ENCODE assay signal across 8 cellular contexts in the genomic region with DNA sequence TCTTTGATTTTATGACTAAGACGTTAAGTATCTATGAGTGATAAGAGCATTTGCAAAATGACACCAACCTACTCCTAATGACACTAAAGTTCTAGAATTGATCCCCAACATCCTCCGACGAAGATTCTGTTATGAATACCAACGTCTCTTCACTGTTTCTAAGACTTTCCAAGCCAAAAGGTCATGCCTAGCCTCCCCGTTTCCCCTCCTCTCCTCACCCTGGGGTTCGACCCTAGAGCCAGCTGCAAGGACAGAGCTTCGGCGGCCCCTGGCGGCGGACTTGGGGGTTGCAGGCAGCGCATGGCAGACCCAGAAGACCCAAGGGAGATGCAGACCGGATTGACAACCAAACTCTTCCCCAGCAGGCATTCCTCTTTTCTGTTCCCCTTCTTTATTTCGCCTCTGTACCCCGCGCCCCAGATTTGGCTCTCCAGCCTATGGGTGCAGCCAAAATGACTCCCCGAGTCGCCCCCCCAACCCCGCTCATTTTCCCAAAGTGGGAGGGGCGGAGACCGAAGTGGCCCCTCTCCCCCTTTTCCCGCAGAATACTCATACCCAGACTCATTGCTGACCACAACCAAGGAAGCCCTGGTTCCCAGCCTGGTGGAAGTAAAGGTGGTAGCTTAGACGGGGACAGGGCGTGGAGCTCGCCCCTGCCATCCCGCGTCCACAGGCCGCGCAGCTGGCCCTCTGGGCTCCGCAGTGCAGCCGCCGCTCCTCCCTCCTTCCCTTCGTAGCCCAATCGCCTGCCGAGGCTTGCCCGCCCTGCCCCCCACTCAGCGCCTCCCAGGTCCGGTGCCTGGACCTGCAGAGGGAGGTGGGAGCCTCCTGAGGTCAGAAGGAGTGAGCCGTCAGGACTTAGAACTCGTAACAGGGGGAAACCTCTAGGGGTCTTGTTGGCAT. TPM values are rescaled to one million over a fixed set of nuclear protein-coding genes. Genes with fewer than 3 reads are reported as not detected.
DNase-seq lines count a peak whose midpoint lies in the region; ATAC-seq, FAIRE-seq and TF ChIP-seq lines count a peak whose summit lies in the region.

No MANE protein-coding gene starts in this region.

- H3K9me3 Mint-ChIP-seq in natural killer cell treated with Interleukin-12 subunit alpha and Interleukin-12 subunit beta and Interleukin-15 and Interleukin-18, amount 100 ng/mL, for 72 hours, result peaks cover 4% of the 10 kb centered on the region

- H3K27ac ChIP-seq in fibroblast of lung (ENCODE audit: insufficient read depth, low read length), result no peak overlapping the region

- peak overlapping the region; percentile 83 for H3K4me3 Mint-ChIP-seq in natural killer cell treated with Interleukin-12 subunit alpha and Interleukin-12 subunit beta and Interleukin-15 and Interleukin-18, amount 100 ng/mL, for 72 hours

- TF ChIP-seq CTCF in LNCAP (IDR thresholded peaks at IDR 0.05) (peak; percentile 78), fibroblast of lung (conservative IDR thresholded peaks at IDR 0.05 in 1 of 2, IDR thresholded peaks at IDR 0.05 in 1 of 2; ENCODE audit: low read depth in 1 of 2, low read length in 2 of 2) (peak; percentile 99)

- FAIRE-seq in RCC 7860 (lab: Jason Lieb, UNC), result no peak

- H3K4me2 ChIP-seq in fibroblast of lung (ENCODE audit: extremely low read depth, insufficient read depth, low read length), result peak overlapping the region; percentile 54

- H3K36me3 ChIP-seq in fibroblast of lung (ENCODE audit: control insufficient read depth, insufficient read depth, low read length), result no peaks in the 10 kb centered on the region

- no peaks in the 10 kb centered on the region for H3K27me3 ChIP-seq in fibroblast of lung (ENCODE audit: control insufficient read depth, insufficient read depth, low read length)

- no peaks in the 10 kb centered on the region for H3K27me3 Mint-ChIP-seq in natural killer cell treated with Interleukin-12 subunit alpha and Interleukin-12 subunit beta and Interleukin-15 and Interleukin-18, amount 100 ng/mL, for 72 hours

- peaks cover 3% of the 10 kb centered on the region for H3K79me2 ChIP-seq in fibroblast of lung (ENCODE audit: control insufficient read depth, insufficient read depth, low read length)

- H3K4me1 ChIP-seq in fibroblast of lung (ENCODE audit: control insufficient read depth, extremely low read depth, insufficient read depth, low read length), result peaks cover 11% of the 10 kb centered on the region

- peaks cover 46 to 56% of the 10 kb centered on the region in 2 donors for H3K4me1 Mint-ChIP-seq in natural killer cell treated with Interleukin-12 subunit alpha and Interleukin-12 subunit beta and Interleukin-15 and Interleukin-18, amount 100 ng/mL, for 72 hours (ENCODE audit: low read depth in 2 of 2)

- H4K20me1 ChIP-seq in fibroblast of lung (ENCODE audit: control insufficient read depth, extremely low read depth, insufficient read depth, low read length), result no peaks in the 10 kb centered on the region

- H3K9me3 ChIP-seq in fibroblast of lung (ENCODE audit: control insufficient read depth, insufficient read depth, low read depth, low read length), result no peaks in the 10 kb centered on the region

- H3K27ac Mint-ChIP-seq in natural killer cell treated with Interleukin-12 subunit alpha and Interleukin-12 subunit beta and Interleukin-15 and Interleukin-18, amount 100 ng/mL, for 72 hours, result peak overlapping the region; percentile 93 to 94

- ATAC-seq in GM18867 (IDR thresholded peaks at IDR 0.05; ENCODE audit: unreplicated experiment), result peak; percentile 25
- ATAC-seq in natural killer cell treated with Interleukin-12 subunit alpha and Interleukin-12 subunit beta and Interleukin-15 and Interleukin-18, amount 100 ng/mL, for 72 hours, result peak; percentile 11 to 35

- no peak overlapping the region for H2AFZ ChIP-seq in fibroblast of lung (ENCODE audit: low read length)

- H3K9ac ChIP-seq in fibroblast of lung (ENCODE audit: insufficient read depth, low read length), result no peak overlapping the region

- H3K4me3 ChIP-seq in fibroblast of lung (replicated peaks in 1 of 4; ENCODE audit: control extremely low read depth in 1 of 4, insufficient read depth in 1 of 4, low read depth in 3 of 4, low read length in 4 of 4), result peak overlapping the region in 2 of 4 experiments; percentile 17 to 27

- DNase-seq in 8988T (peak; percentile 81), RCC 7860 (ENCODE audit: low spot score) (peak; percentile 63), activated T-helper 1 cell treated with Interleukin-2 at 50 U/mL for 16 hours (ENCODE audit: low read depth) (peak; percentile 80), fibroblast of lung (ENCODE audit: low read depth in 2 of 2) (peak; percentile 63 to 79)
- DNase-seq in natural killer cell treated with Interleukin-12 subunit alpha and Interleukin-12 subunit beta and Interleukin-15 and Interleukin-18, amount 100 ng/mL, for 72 hours (ENCODE audit: low spot score), result peak; percentile 91
- peak; percentile 93 for DNase-seq in stimulated activated naive CD4-positive, alpha-beta T cell treated with Interleukin-2 at 50 U/mL for 16 hours (lab: John Stamatoyannopoulos, UW)

- peaks cover 10% of the 10 kb centered on the region for H3K36me3 Mint-ChIP-seq in natural killer cell treated with Interleukin-12 subunit alpha and Interleukin-12 subunit beta and Interleukin-15 and Interleukin-18, amount 100 ng/mL, for 72 hours

RNA-seq across cellular contexts. Expression of a gene that starts 4.1 kb away (rescaled TPM):
- 34.7 and 69.9 TPM in 2 replicates for total RNA-seq in fibroblast of lung
- 11.0 and 11.2 TPM in 2 replicates for polyA plus RNA-seq in fibroblast of lung
- polyA plus RNA-seq in fibroblast of lung (2012), result 20.1 and 23.8 TPM in 2 replicates
- 46.3 and 99.1 TPM in 2 replicates for polyA minus RNA-seq in fibroblast of lung (ENCODE audit: low replicate concordance)
- total RNA-seq in natural killer cell treated with Interleukin-12 subunit alpha and Interleukin-12 subunit beta and Interleukin-15 and Interleukin-18, amount 100 ng/mL, for 72 hours, result 100 to 1,000 TPM; 232 to 255 TPM

RNA-seq across cellular contexts. Expression of a gene that starts 24.7 kb away (rescaled TPM):
- total RNA-seq in fibroblast of lung, result not detected in 2 replicates
- polyA plus RNA-seq in fibroblast of lung, result 0.05 and 0.25 TPM in 2 replicates
- polyA plus RNA-seq in fibroblast of lung (2012), result 0.05 and 0.15 TPM in 2 replicates
- polyA minus RNA-seq in fibroblast of lung (ENCODE audit: low replicate concordance), result not detected in 2 replicates
- total RNA-seq in natural killer cell treated with Interleukin-12 subunit alpha and Interleukin-12 subunit beta and Interleukin-15 and Interleukin-18, amount 100 ng/mL, for 72 hours, result 10 to 100 TPM; 29.0 to 74.0 TPM

RNA-seq across cellular contexts. Expression of a gene that starts 41.3 kb away (rescaled TPM):
- total RNA-seq in fibroblast of lung, result under 0.01 TPM in 1 of 2 replicates, not detected in the other
- polyA plus RNA-seq in fibroblast of lung, result 0.47 and 0.58 TPM in 2 replicates
- polyA plus RNA-seq in fibroblast of lung (2012), result 0.39 and 0.56 TPM in 2 replicates
- polyA minus RNA-seq in fibroblast of lung (ENCODE audit: low replicate concordance), result 0.78 TPM in 1 of 2 replicates, not detected in the other
- total RNA-seq in natural killer cell treated with Interleukin-12 subunit alpha and Interleukin-12 subunit beta and Interleukin-15 and Interleukin-18, amount 100 ng/mL, for 72 hours, result under 1 TPM in 1 of 2 donors, not detected in 1; 0.24 TPM

RNA-seq across cellular contexts. Expression of a gene that starts 48.5 kb away (rescaled TPM):
- 361 and 362 TPM in 2 replicates for total RNA-seq in fibroblast of lung
- 440 and 635 TPM in 2 replicates for polyA plus RNA-seq in fibroblast of lung
- 700 and 741 TPM in 2 replicates for polyA plus RNA-seq in fibroblast of lung (2012)
- 180 and 223 TPM in 2 replicates for polyA minus RNA-seq in fibroblast of lung (ENCODE audit: low replicate concordance)
- 100 to 1,000 TPM; 389 to 427 TPM for total RNA-seq in natural killer cell treated with Interleukin-12 subunit alpha and Interleukin-12 subunit beta and Interleukin-15 and Interleukin-18, amount 100 ng/mL, for 72 hours

RNA-seq across cellular contexts. Expression of a gene that starts 49.2 kb away (rescaled TPM):
- total RNA-seq in fibroblast of lung, result 4.9 and 9.4 TPM in 2 replicates
- 4.6 and 5.8 TPM in 2 replicates for polyA plus RNA-seq in fibroblast of lung
- polyA plus RNA-seq in fibroblast of lung (2012), result 8.9 and 9.8 TPM in 2 replicates
- 21.3 and 34.2 TPM in 2 replicates for polyA minus RNA-seq in fibroblast of lung (ENCODE audit: low replicate concordance)
- 10 to 100 TPM in 1 of 2 donors, 1 to 10 TPM in 1; 8.4 to 22.7 TPM for total RNA-seq in natural killer cell treated with Interleukin-12 subunit alpha and Interleukin-12 subunit beta and Interleukin-15 and Interleukin-18, amount 100 ng/mL, for 72 hours

Comparison
In these comparisons a context has a peak if more than half of its experiments do, and no peak if none do; other contexts are left out.
1. RNA of a gene that starts 24.7 kb away (total RNA-seq): 29.0 to 74.0 TPM in natural killer cell treated with Interleukin-12 subunit alpha and Interleukin-12 subunit beta and Interleukin-15 and Interleukin-18, amount 100 ng/mL, for 72 hours; not detected in fibroblast of lung; every median in the first group is over 10 times any median in the second.
2. Peak in every context shown above with its lines, with median percentiles within 50 percentile points of each other: DNase-seq.